In genomic region chr6:158863646-158864045, GRCh38 we compare ENCODE assay signal across 18 cellular contexts. TPM values are rescaled to one million over a fixed set of nuclear protein-coding genes. Genes with fewer than 3 reads are reported as not detected.
DNase-seq lines count a peak whose midpoint lies in the region; TF ChIP-seq lines count a peak whose summit lies in the region.
"Had no signal": no experiment of that assay in that cellular context is flagged by ENCODE, and none has a peak within 500 bp of the region (broad histone marks: within the 10 kb centered on the region; RNA-seq: fewer than 3 reads in every experiment).

No MANE protein-coding gene starts in this region.

- peaks cover 10% of the 10 kb centered on the region for H3K4me1 ChIP-seq in osteoblast (ENCODE audit: insufficient read depth, low read length)

- H3K4me3 ChIP-seq in astrocyte of the spinal cord (ENCODE audit: low read depth, low read length): no peak overlapping the region
- no peak overlapping the region for H3K4me3 ChIP-seq in osteoblast (ENCODE audit: insufficient read depth, low read length)
- H3K4me3 ChIP-seq: BLaER1, spleen, stomach had no signal

- no peaks in the 10 kb centered on the region for H3K36me3 ChIP-seq in osteoblast (ENCODE audit: insufficient read depth, low read length)
- H3K36me3 ChIP-seq: BLaER1, spleen, stomach had no signal

- no peaks in the 10 kb centered on the region for H4K20me1 ChIP-seq in osteoblast (ENCODE audit: insufficient read depth, low read length)
- H4K20me1 ChIP-seq: BLaER1 had no signal

- no peaks in the 10 kb centered on the region for H3K79me2 ChIP-seq in osteoblast (ENCODE audit: insufficient read depth, low read length)

- POLR2A ChIA-PET in RWPE1 (lab: Yijun Ruan, JAX; ENCODE audit: low non-redundant PET): no interaction called here

- H3K27me3 ChIP-seq in osteoblast (ENCODE audit: insufficient read depth, low read length): no peaks in the 10 kb centered on the region
- H3K27me3 ChIP-seq: BLaER1, foreskin keratinocyte, spleen, stomach had no signal

- peak; percentile 62 for DNase-seq in AG20443 (ENCODE audit: low spot score)
- DNase-seq in HT1080 (ENCODE audit: low read depth): peak; percentile 15
- peak; percentile 26 for DNase-seq in astrocyte of the spinal cord (ENCODE audit: low read depth, low spot score)
- peak; percentile 53 for DNase-seq in osteoblast (ENCODE audit: insufficient read length, low spot score, missing footprints)
- DNase-seq in RWPE1 (ENCODE audit: low spot score): no peak
- no peak for DNase-seq in GM13976 (ENCODE audit: low spot score)
- no peak for DNase-seq in NCI-H526 (lab: John Stamatoyannopoulos, UW)
- DNase-seq in posterior cingulate gyrus: no peak
- DNase-seq: activated CD4-positive, alpha-beta memory T cell treated with anti-CD3 and anti-CD28 coated beads for 36 hours; activated gamma-delta T cell treated with Interleukin-2 at 50 U/mL for 16 hours; DMS53; effector memory CD8-positive, alpha-beta T cell; foreskin keratinocyte; NCI-H1417; NK-92 treated with Interleukin-12 subunit alpha and Interleukin-12 subunit beta, amount 100 ng/mL, for 24 hours; spleen; stomach had no signal

- CTCF ChIA-PET in RWPE1 (lab: Yijun Ruan, JAX): no interaction called here

- in situ Hi-C loops in astrocyte of the spinal cord (cut with HindIII; ENCODE audit: low sequenced_read_pairs): no loop called here
- in situ Hi-C loops in GM13976 (cut with MboI; ENCODE audit: low sequenced_read_pairs, unreplicated experiment): no loop called here

- intact Hi-C loops in posterior cingulate gyrus (cut with DNase I): no loop called here

- peak overlapping the region; percentile 34 for H3K4me2 ChIP-seq in osteoblast (ENCODE audit: insufficient read depth, low read length)
- H3K4me2 ChIP-seq: BLaER1 had no signal

- H3K27ac ChIP-seq in osteoblast (ENCODE audit: low read depth, low read length): peak overlapping the region; percentile 27
- no peak overlapping the region for H3K27ac ChIP-seq in RWPE1
- H3K27ac ChIP-seq: BLaER1, foreskin keratinocyte, spleen had no signal

- peak overlapping the region; percentile 52 for H2AFZ ChIP-seq in osteoblast (ENCODE audit: low read length)

- H3K9me3 ChIP-seq in osteoblast (ENCODE audit: low read depth, low read length): no peaks in the 10 kb centered on the region
- H3K9me3 ChIP-seq: spleen, stomach had no signal

- TF ChIP-seq CTCF in astrocyte of the spinal cord (IDR thresholded peaks at IDR 0.05; ENCODE audit: low read depth, low read length): no peak
- no peak for TF ChIP-seq CTCF in osteoblast (IDR thresholded peaks at IDR 0.05; ENCODE audit: extremely low read depth, low read depth, low read length)
- no peak for TF ChIP-seq CTCF in RWPE1 (conservative IDR thresholded peaks at IDR 0.05; ENCODE audit: low read depth)
- TF ChIP-seq CTCF in GM13976 (IDR thresholded peaks at IDR 0.05; ENCODE audit: borderline replicate concordance, control extremely low read depth, extremely low read depth, insufficient read depth, missing control alignments): no peak

RNA-seq across cellular contexts. Expression of gene EZR, which starts 44.5 kb away (rescaled TPM):
- total RNA-seq in HT1080 (2014; rRNA removed; shearing (Covaris generic)): 228 and 253 TPM in 2 replicates
- polyA plus RNA-seq in HT1080 (2015; cell fraction: cytosol; rRNA removed): 163 and 167 TPM in 2 replicates
- 404 and 422 TPM in 2 replicates for polyA plus RNA-seq in HT1080 (2015; cell fraction: nucleus; rRNA removed)
- total RNA-seq in osteoblast: 69.8 and 89.4 TPM in 2 replicates

Comparison
In these comparisons a context has a peak if more than half of its experiments do, and no peak if none do; other contexts are left out.
1. DNase-seq: peak in AG20443 (single experiment), HT1080 (single experiment), astrocyte of the spinal cord (single experiment) and osteoblast (single experiment); none in RWPE1 (single experiment), GM13976 (single experiment), NCI-H526 (0 of 2) and posterior cingulate gyrus (0 of 10).